20 cellular contexts compared by ENCODE assay signal in genomic region chr1:201691716-201692115, GRCh38.
"Had no signal": no experiment of that assay in that cellular context is flagged by ENCODE, and none has a peak within 500 bp of the region (broad histone marks: within the 10 kb centered on the region; RNA-seq: fewer than 3 reads in every experiment).

No MANE protein-coding gene starts in this region.

- H3K4me3 ChIP-seq: esophagus squamous epithelium, psoas muscle, sigmoid colon, skin epidermis, thoracic aorta, tibial nerve, upper lobe of left lung had no signal

- ATAC-seq: effector memory CD8-positive, alpha-beta T cell; naive thymus-derived CD4-positive, alpha-beta T cell; psoas muscle; right cardiac atrium; stimulated activated naive B cell treated with anti-CD40 and anti-IgM and Interleukin-4, amounts not matched to agents 10 μg/mL and 1 μg/mL and 100 μg/mL, for 72 hours had no signal

- H3K27ac ChIP-seq: esophagus squamous epithelium, neutrophil, psoas muscle, sigmoid colon, skin epidermis, thoracic aorta, tibial nerve, upper lobe of left lung had no signal

- H3K27me3 ChIP-seq: esophagus squamous epithelium, neutrophil, sigmoid colon, tibial nerve, upper lobe of left lung had no signal

- DNase-seq: cerebellar nuclear complex; cortex of kidney; effector memory CD8-positive, alpha-beta T cell; erythroblast; esophagus squamous epithelium; foreskin melanocyte; mesendoderm; midbrain; naive thymus-derived CD4-positive, alpha-beta T cell; psoas muscle; right cardiac atrium; sigmoid colon; stimulated activated CD4-positive, alpha-beta T cell treated with anti-CD3 and anti-CD28 coated beads, Interleukin-15, amount 100 ng/mL, for 24 hours; stimulated activated CD4-positive, alpha-beta T cell treated with anti-CD3 and anti-CD28 coated beads, Interleukin-2, amount 100 ng/mL, for 48 hours; stimulated activated naive B cell treated with anti-CD40 and anti-IgM and Interleukin-4, amounts not matched to agents 10 μg/mL and 1 μg/mL and 100 μg/mL, for 72 hours; upper lobe of left lung had no signal

- H3K9me3 ChIP-seq: esophagus squamous epithelium, neutrophil, psoas muscle, sigmoid colon, thoracic aorta, tibial nerve, upper lobe of left lung had no signal

- H3K36me3 ChIP-seq: esophagus squamous epithelium, neutrophil, sigmoid colon, thoracic aorta, tibial nerve, upper lobe of left lung had no signal
